In genomic region chrX:155997436-155997835, GRCh38 we compare ENCODE assay signal across 8 cellular contexts. TPM values are rescaled to one million over a fixed set of nuclear protein-coding genes. Genes with fewer than 3 reads are reported as not detected.
A peak's percentile ranks its signal among the peaks of the same experiment; 100 is the strongest.
DNase-seq lines count a peak whose midpoint lies in the region; ATAC-seq and TF ChIP-seq lines count a peak whose summit lies in the region.

Gene IL9R (plus strand): TSS chrX:155997696. CDS start chrX:155997760, 64 bp downstream.

- peak within 1 kb of the TSS; percentile 57 for H3K4me3 ChIP-seq in Jurkat, Clone E6-1 (ENCODE audit: low read length)
- H3K4me3 ChIP-seq in BE2C (ENCODE audit: low read depth, low read length): no peak within 1 kb of the TSS

- H3K9me3 ChIP-seq in BE2C: no peaks in the 10 kb centered on the region

- no peaks in the 10 kb centered on the region for H3K27me3 ChIP-seq in BE2C

- TF ChIP-seq CTCF in nephron progenitor cell (IDR thresholded peaks at IDR 0.05): no peak
- TF ChIP-seq CTCF in BE2C (IDR thresholded peaks at IDR 0.05; ENCODE audit: low read depth, low read length): no peak

- no peaks in the 10 kb centered on the region for H3K4me1 ChIP-seq in BE2C

- no peaks in the 10 kb centered on the region for H3K36me3 ChIP-seq in BE2C

- peak within 1 kb of the TSS; percentile 50 for H3K27ac Mint-ChIP-seq in activated naive CD8-positive, alpha-beta T cell
- no peak within 1 kb of the TSS for H3K27ac Mint-ChIP-seq in stimulated activated naive B cell treated with anti-CD40 and anti-IgM and Interleukin-4, amounts not matched to agents 10 μg/mL and 1 μg/mL and 100 μg/mL, for 72 hours
- no peak within 1 kb of the TSS for H3K27ac Mint-ChIP-seq in nephron progenitor cell

- H3K4me3 Mint-ChIP-seq in activated naive CD8-positive, alpha-beta T cell: peak within 1 kb of the TSS; percentile 14
- no peak within 1 kb of the TSS for H3K4me3 Mint-ChIP-seq in stimulated activated naive B cell treated with anti-CD40 and anti-IgM and Interleukin-4, amounts not matched to agents 10 μg/mL and 1 μg/mL and 100 μg/mL, for 72 hours
- no peak within 1 kb of the TSS for H3K4me3 Mint-ChIP-seq in nephron progenitor cell

- H3K4me1 Mint-ChIP-seq in activated naive CD8-positive, alpha-beta T cell (ENCODE audit: low read depth): peaks cover 22% of the 10 kb centered on the region
- H3K4me1 Mint-ChIP-seq in stimulated activated naive B cell treated with anti-CD40 and anti-IgM and Interleukin-4, amounts not matched to agents 10 μg/mL and 1 μg/mL and 100 μg/mL, for 72 hours: peaks cover 7 to 20% of the 10 kb centered on the region in 2 donors
- no peaks in the 10 kb centered on the region for H3K4me1 Mint-ChIP-seq in nephron progenitor cell

- no peaks in the 10 kb centered on the region for H3K36me3 Mint-ChIP-seq in activated naive CD8-positive, alpha-beta T cell
- H3K36me3 Mint-ChIP-seq in stimulated activated naive B cell treated with anti-CD40 and anti-IgM and Interleukin-4, amounts not matched to agents 10 μg/mL and 1 μg/mL and 100 μg/mL, for 72 hours: no peaks in the 10 kb centered on the region
- no peaks in the 10 kb centered on the region for H3K36me3 Mint-ChIP-seq in nephron progenitor cell (ENCODE audit: low read depth)

- DNase-seq in Jurkat, Clone E6-1 (ENCODE audit: low read depth, low spot score): peak; percentile 95
- no peak for DNase-seq in stimulated activated naive B cell treated with anti-CD40 and anti-IgM and Interleukin-4, amounts not matched to agents 10 μg/mL and 1 μg/mL and 100 μg/mL, for 72 hours
- no peak for DNase-seq in iPS-NIHi7 (ENCODE audit: extremely low spot score)
- no peak for DNase-seq in nephron progenitor cell
- DNase-seq in BE2C: no peak
- no peak for DNase-seq in OCI-M1 (lab: John Stamatoyannopoulos, UW)

- ATAC-seq in GM21447 (IDR thresholded peaks at IDR 0.05; ENCODE audit: unreplicated experiment): peak; percentile 67
- ATAC-seq in stimulated activated naive B cell treated with anti-CD40 and anti-IgM and Interleukin-4, amounts not matched to agents 10 μg/mL and 1 μg/mL and 100 μg/mL, for 72 hours (replicated peaks): peak; percentile 86 to 87

- no peaks in the 10 kb centered on the region for H3K9me3 Mint-ChIP-seq in activated naive CD8-positive, alpha-beta T cell (ENCODE audit: low read depth)
- H3K9me3 Mint-ChIP-seq in stimulated activated naive B cell treated with anti-CD40 and anti-IgM and Interleukin-4, amounts not matched to agents 10 μg/mL and 1 μg/mL and 100 μg/mL, for 72 hours: no peaks in the 10 kb centered on the region
- peaks cover 59% of the 10 kb centered on the region for H3K9me3 Mint-ChIP-seq in nephron progenitor cell

- H3K27me3 Mint-ChIP-seq in activated naive CD8-positive, alpha-beta T cell: no peaks in the 10 kb centered on the region
- H3K27me3 Mint-ChIP-seq in stimulated activated naive B cell treated with anti-CD40 and anti-IgM and Interleukin-4, amounts not matched to agents 10 μg/mL and 1 μg/mL and 100 μg/mL, for 72 hours: no peaks in the 10 kb centered on the region
- peaks cover 6% of the 10 kb centered on the region for H3K27me3 Mint-ChIP-seq in nephron progenitor cell (ENCODE audit: low read depth, poor library complexity)

RNA-seq across cellular contexts. Expression of gene IL9R, which starts in this region (rescaled TPM):
- 38.6 TPM for polyA plus RNA-seq in Jurkat, Clone E6-1 (2012; ENCODE audit: insufficient read depth, insufficient read length)
- polyA plus RNA-seq in BE2C (2012; ENCODE audit: insufficient read depth, insufficient read length, low read depth): not detected
